ENCODE assay signal across 15 cellular contexts in the genomic region with DNA sequence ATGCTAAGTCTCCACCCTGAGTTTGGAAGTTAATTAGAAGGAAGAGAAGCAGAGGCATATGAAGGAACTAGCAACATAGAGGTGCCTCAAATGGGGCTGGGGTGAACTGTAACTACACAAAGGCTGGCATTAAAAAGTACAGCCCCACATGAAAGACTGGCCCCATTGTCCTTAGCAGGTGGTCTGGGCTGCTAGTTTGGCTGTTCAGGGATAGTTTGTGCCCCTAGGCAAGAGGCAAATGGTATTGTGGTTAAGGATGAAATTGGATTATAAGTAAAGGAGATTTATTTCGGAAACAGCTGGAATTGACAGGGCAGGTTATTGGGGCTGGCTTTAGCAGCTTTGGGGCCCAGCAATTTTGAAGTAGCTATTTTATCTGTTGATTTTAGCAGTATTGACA.
DNase-seq lines count a peak whose midpoint lies in the region; ATAC-seq and TF ChIP-seq lines count a peak whose summit lies in the region.
"Had no signal": no experiment of that assay in that cellular context is flagged by ENCODE, and none has a peak within 500 bp of the region (broad histone marks: within the 10 kb centered on the region; RNA-seq: fewer than 3 reads in every experiment).

No MANE protein-coding gene starts in this region.

- intact Hi-C loops in PC-3 (cut with micrococcal nuclease) = loop anchor here (5.0 to 10.0 kb wide), 2 partner anchors 161 to 217 kb away; no protein-coding TSS in a partner anchor

- H3K4me3 ChIP-seq in BE2C (ENCODE audit: low read depth, low read length) (no peak overlapping the region), mesenchymal stem cell (ENCODE audit: insufficient read depth in 1 of 2, low read depth in 1 of 2, low read length in 2 of 2) (no peak overlapping the region), PC-3 (ENCODE audit: low read length) (no peak overlapping the region), GM23248 (no peak overlapping the region)
- H3K4me3 ChIP-seq: A549, BLaER1, GM12878, HAP-1, K562 had no signal

- H4K20me1 ChIP-seq in PC-3 (ENCODE audit: low read length) (no peaks in the 10 kb centered on the region), GM23248 (ENCODE audit: insufficient read depth) (no peaks in the 10 kb centered on the region)

- TF ChIP-seq CTCF in BE2C (IDR thresholded peaks at IDR 0.05; ENCODE audit: low read depth, low read length) = no peak
- TF ChIP-seq CTCF in PC-3 (conservative IDR thresholded peaks at IDR 0.05; ENCODE audit: low read depth, low read length) = no peak

- H3F3A ChIP-seq in PC-3 (ENCODE audit: low read length, unreplicated experiment) (peaks cover 6% of the 10 kb centered on the region), GM23248 (ENCODE audit: insufficient read depth) (peaks cover 23% of the 10 kb centered on the region)

- H3K27me3 ChIP-seq in BE2C (no peaks in the 10 kb centered on the region), mesenchymal stem cell (ENCODE audit: control insufficient read depth in 1 of 2, insufficient read depth in 1 of 2, low read length in 2 of 2) (no peaks in the 10 kb centered on the region), PC-3 (ENCODE audit: low read length) (no peaks in the 10 kb centered on the region), GM23248 (replicated peaks; ENCODE audit: insufficient read depth) (no peaks in the 10 kb centered on the region)

- WGBS in mesenchymal stem cell = 96% methylated on average over 1 of the region's 1 CpG
- WGBS in GM23248 (ENCODE audit: low coverage in 1 of 2, low lambda C conversion rate in 2 of 2, missing lambda C conversion rate in 2 of 2), 2 experiments = 50 to 63% methylated on average over 1 of the region's 1 CpG

- H3K4me2 ChIP-seq in mesenchymal stem cell (ENCODE audit: low read length, poor library complexity, severe bottlenecking) (no peak overlapping the region), PC-3 (ENCODE audit: low read length) (no peak overlapping the region), GM23248 (ENCODE audit: unreplicated experiment) (no peak overlapping the region)
- H3K4me2 ChIP-seq: A549, BLaER1 had no signal

- H3K27ac ChIP-seq in mesenchymal stem cell (ENCODE audit: low read length, poor library complexity, severe bottlenecking) (no peak overlapping the region), PC-3 (ENCODE audit: low read length) (no peak overlapping the region), GM23248 (no peak overlapping the region)
- H3K27ac ChIP-seq: A549, BLaER1, HL-60 had no signal

- CTCF ChIA-PET in PC-3 (lab: Charles Lee) = no interaction called here

- H4K91ac ChIP-seq in mesenchymal stem cell (ENCODE audit: low read length) = no peak overlapping the region

- H3K4me1 ChIP-seq in BE2C (no peaks in the 10 kb centered on the region; the same call in 1 of the 2 replicates), mesenchymal stem cell (ENCODE audit: control insufficient read depth, insufficient read depth, low read depth, low read length) (no peaks in the 10 kb centered on the region), PC-3 (ENCODE audit: insufficient read depth, low read length) (peaks cover 28% of the 10 kb centered on the region), GM23248 (ENCODE audit: insufficient read depth) (peaks cover 38% of the 10 kb centered on the region)
- H3K4me1 ChIP-seq: Caco-2 had no signal

- H3K14ac ChIP-seq in mesenchymal stem cell (ENCODE audit: low read length in 2 of 2) = no peak overlapping the region

- H3K23ac ChIP-seq in mesenchymal stem cell (ENCODE audit: low read length in 2 of 2) = no peak overlapping the region

- BruUV-seq in PC-3 (replicated peaks; lab: Mats Ljungman, UMichigan) = no TSS peak

- H2BK15ac ChIP-seq in mesenchymal stem cell (ENCODE audit: low read depth, poor library complexity, severe bottlenecking) = peak overlapping the region; percentile 29

- no peak for ATAC-seq in PC-3
- ATAC-seq: A549, GM12878, K562 had no signal

- H2BK12ac ChIP-seq in mesenchymal stem cell (ENCODE audit: low read length in 2 of 2) = no peak overlapping the region

- no peaks in the 10 kb centered on the region for H3K9me3 ChIP-seq in BE2C
- no peaks in the 10 kb centered on the region for H3K9me3 ChIP-seq in mesenchymal stem cell (ENCODE audit: control insufficient read depth, low read length)
- H3K9me3 ChIP-seq in PC-3 (ENCODE audit: low read length) = no peaks in the 10 kb centered on the region
- no peaks in the 10 kb centered on the region for H3K9me3 ChIP-seq in GM23248 (ENCODE audit: low read depth)
- H3K9me3 ChIP-seq: A549, BLaER1, Caco-2, HAP-1 had no signal

- H2AFZ ChIP-seq in mesenchymal stem cell (ENCODE audit: low read depth, low read length) (no peak overlapping the region), PC-3 (ENCODE audit: low read length) (no peak overlapping the region), GM23248 (no peak overlapping the region)

- no peak overlapping the region for H3K18ac ChIP-seq in mesenchymal stem cell (ENCODE audit: low read depth in 1 of 2, low read length in 2 of 2)

- no peak overlapping the region for H3K9ac ChIP-seq in mesenchymal stem cell (ENCODE audit: low read length)
- no peak overlapping the region for H3K9ac ChIP-seq in PC-3 (ENCODE audit: low read length)
- no peak overlapping the region for H3K9ac ChIP-seq in GM23248
- H3K9ac ChIP-seq: BLaER1 had no signal

- H2BK5ac ChIP-seq in mesenchymal stem cell (ENCODE audit: low read depth, low read length, poor library complexity, severe bottlenecking) = no peak overlapping the region

- no peaks in the 10 kb centered on the region for H3K79me1 ChIP-seq in mesenchymal stem cell (replicated peaks; ENCODE audit: low read length, poor library complexity, severe bottlenecking)

- H2BK120ac ChIP-seq in mesenchymal stem cell (ENCODE audit: low read depth, low read length) = no peak overlapping the region

- H3K9me2 ChIP-seq in PC-3 (replicated peaks; ENCODE audit: low read length) (no peaks in the 10 kb centered on the region), GM23248 (ENCODE audit: insufficient read depth) (peaks cover 9% of the 10 kb centered on the region; the same call in 1 of the 2 replicates)

- in situ Hi-C loops in GM23248 (cut with MboI) = no loop called here

- no peak overlapping the region for H2AK5ac ChIP-seq in mesenchymal stem cell (ENCODE audit: low read length, severe bottlenecking)

- H3K4ac ChIP-seq in mesenchymal stem cell (ENCODE audit: low read depth in 1 of 2, low read length in 2 of 2) = no peak overlapping the region

- H4K8ac ChIP-seq in mesenchymal stem cell (ENCODE audit: low read length) = no peak overlapping the region

- POLR2A ChIA-PET in PC-3 (lab: Charles Lee; ENCODE audit: unreplicated experiment) = no interaction called here

- H3K79me2 ChIP-seq in PC-3 (ENCODE audit: low read length) = no peaks in the 10 kb centered on the region
- no peaks in the 10 kb centered on the region for H3K79me2 ChIP-seq in GM23248 (ENCODE audit: insufficient read depth)

- DNase-seq in BE2C (peak; percentile 60), ELF-1 (ENCODE audit: low read depth, low spot score) (peak; percentile 29), RPMI7951 (ENCODE audit: low read depth) (peak; percentile 69), mesenchymal stem cell (no peak), PC-3 (no peak), GM23248 (no peak)
- DNase-seq: Caco-2; CD8-positive, alpha-beta memory T cell; DMS 273 treated with DMSO at 0.1 percent for 48 hours had no signal

- no peaks in the 10 kb centered on the region for H3K36me3 ChIP-seq in BE2C
- H3K36me3 ChIP-seq in mesenchymal stem cell (ENCODE audit: control insufficient read depth in 1 of 2, insufficient read depth in 2 of 2, low read depth in 1 of 2, low read length in 2 of 2) = no peaks in the 10 kb centered on the region
- no peaks in the 10 kb centered on the region; the same call in 1 of the 2 replicates for H3K36me3 ChIP-seq in PC-3 (ENCODE audit: low read depth, low read length)
- H3K36me3 ChIP-seq in GM23248 (ENCODE audit: low read depth) = no peaks in the 10 kb centered on the region
- H3K36me3 ChIP-seq: BLaER1, HAP-1 had no signal

Comparison
In these comparisons a context has a peak if more than half of its experiments do, and no peak if none do; other contexts are left out.
1. DNase-seq: peak in BE2C (single experiment), ELF-1 (single experiment) and RPMI7951 (single experiment); none in mesenchymal stem cell (single experiment), PC-3 (single experiment) and GM23248 (single experiment).